Comparison of ENCODE assay signal across 11 cellular contexts in the genomic region with DNA sequence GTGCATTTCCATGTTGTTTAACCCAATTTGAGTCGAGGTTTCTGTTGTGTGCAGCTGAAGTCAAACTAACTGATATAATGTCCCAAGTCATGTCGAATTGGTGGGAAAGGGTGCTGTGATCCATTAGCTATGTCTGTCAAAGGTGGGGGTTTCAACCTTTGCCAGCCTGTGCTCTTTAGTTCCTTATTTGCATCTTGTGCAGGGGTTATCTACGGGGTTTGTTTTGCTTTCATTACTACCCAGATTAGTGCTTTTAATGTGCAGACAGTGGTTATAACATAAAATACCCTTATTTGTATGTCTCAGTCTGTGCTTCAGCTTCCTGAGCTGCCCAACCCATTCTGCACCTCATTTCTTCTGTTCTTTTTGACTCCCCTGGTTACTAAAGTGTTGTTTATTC.
A peak's percentile ranks its signal among the peaks of the same experiment; 100 is the strongest.
DNase-seq lines count a peak whose midpoint lies in the region; ATAC-seq and TF ChIP-seq lines count a peak whose summit lies in the region.
"Had no signal": no experiment of that assay in that cellular context is flagged by ENCODE, and none has a peak within 500 bp of the region (broad histone marks: within the 10 kb centered on the region; RNA-seq: fewer than 3 reads in every experiment).

No MANE protein-coding gene starts in this region.

- DNase-seq in OCI-M1 (lab: John Stamatoyannopoulos, UW) (peak; percentile 42), endothelial cell (ENCODE audit: low spot score) (no peak), left lobe of liver (ENCODE audit: low spot score) (no peak)
- DNase-seq in activated T-helper 2 cell treated with anti-CD3 and anti-CD28 coated beads, Interferon-gamma antibody, Interleukin-2, Interleukin-4, amounts not matched to agents 10 μg/mL and 5 μg/mL and 100 μg/mL, durations not matched to agents 14 hours and 24 hours and 36 hours (ENCODE audit: low spot score) = no peak
- DNase-seq in stimulated activated CD4-positive, alpha-beta T cell treated with anti-CD3 and anti-CD28 coated beads, Interleukin-15, amount 100 ng/mL, for 24 hours = no peak
- DNase-seq: heart left ventricle, NCI-H1930, stomach had no signal

- ATAC-seq in GM18517 (IDR thresholded peaks at IDR 0.05; ENCODE audit: unreplicated experiment) (peak; percentile 90), GM21360 (IDR thresholded peaks at IDR 0.05; ENCODE audit: unreplicated experiment) (peak; percentile 64), HG03045 (IDR thresholded peaks at IDR 0.05; ENCODE audit: unreplicated experiment) (peak; percentile 79), left lobe of liver (no peak)
- ATAC-seq: heart left ventricle had no signal

- H3K9me3 Mint-ChIP-seq in activated T-helper 2 cell treated with anti-CD3 and anti-CD28 coated beads, Interferon-gamma antibody, Interleukin-2, Interleukin-4, amounts not matched to agents 10 μg/mL and 5 μg/mL and 100 μg/mL, durations not matched to agents 14 hours and 24 hours and 36 hours = no peaks in the 10 kb centered on the region
- no peaks in the 10 kb centered on the region for H3K9me3 Mint-ChIP-seq in endothelial cell (ENCODE audit: unreplicated experiment)

- H3K4me1 Mint-ChIP-seq in activated T-helper 2 cell treated with anti-CD3 and anti-CD28 coated beads, Interferon-gamma antibody, Interleukin-2, Interleukin-4, amounts not matched to agents 10 μg/mL and 5 μg/mL and 100 μg/mL, durations not matched to agents 14 hours and 24 hours and 36 hours (ENCODE audit: low read depth) = peaks cover 33% of the 10 kb centered on the region
- peaks cover 32% of the 10 kb centered on the region for H3K4me1 Mint-ChIP-seq in endothelial cell (ENCODE audit: unreplicated experiment)

- TF ChIP-seq CTCF in endothelial cell (IDR thresholded peaks at IDR 0.05; ENCODE audit: unreplicated experiment) = no peak

- intact Hi-C loops in activated T-helper 2 cell treated with anti-CD3 and anti-CD28 coated beads, Interferon-gamma antibody, Interleukin-2, Interleukin-4, amounts not matched to agents 10 μg/mL and 5 μg/mL and 100 μg/mL, durations not matched to agents 14 hours and 24 hours and 36 hours (cut with micrococcal nuclease) = no loop called here

- no peak overlapping the region for H3K27ac Mint-ChIP-seq in activated T-helper 2 cell treated with anti-CD3 and anti-CD28 coated beads, Interferon-gamma antibody, Interleukin-2, Interleukin-4, amounts not matched to agents 10 μg/mL and 5 μg/mL and 100 μg/mL, durations not matched to agents 14 hours and 24 hours and 36 hours
- no peak overlapping the region for H3K27ac Mint-ChIP-seq in endothelial cell (ENCODE audit: unreplicated experiment)

- no peaks in the 10 kb centered on the region for H3K27me3 Mint-ChIP-seq in activated T-helper 2 cell treated with anti-CD3 and anti-CD28 coated beads, Interferon-gamma antibody, Interleukin-2, Interleukin-4, amounts not matched to agents 10 μg/mL and 5 μg/mL and 100 μg/mL, durations not matched to agents 14 hours and 24 hours and 36 hours (ENCODE audit: low read depth)
- peaks cover 2% of the 10 kb centered on the region for H3K27me3 Mint-ChIP-seq in endothelial cell (ENCODE audit: unreplicated experiment)

- no peaks in the 10 kb centered on the region for H3K36me3 Mint-ChIP-seq in activated T-helper 2 cell treated with anti-CD3 and anti-CD28 coated beads, Interferon-gamma antibody, Interleukin-2, Interleukin-4, amounts not matched to agents 10 μg/mL and 5 μg/mL and 100 μg/mL, durations not matched to agents 14 hours and 24 hours and 36 hours (ENCODE audit: low read depth)
- no peaks in the 10 kb centered on the region for H3K36me3 Mint-ChIP-seq in endothelial cell (ENCODE audit: low read depth, unreplicated experiment)

- no peak overlapping the region for H3K4me3 Mint-ChIP-seq in activated T-helper 2 cell treated with anti-CD3 and anti-CD28 coated beads, Interferon-gamma antibody, Interleukin-2, Interleukin-4, amounts not matched to agents 10 μg/mL and 5 μg/mL and 100 μg/mL, durations not matched to agents 14 hours and 24 hours and 36 hours (ENCODE audit: low read depth)
- no peak overlapping the region for H3K4me3 Mint-ChIP-seq in endothelial cell (ENCODE audit: unreplicated experiment)
